9 cellular contexts compared by ENCODE assay signal in genomic region chr10:71840177-71840711, GRCh38. TPM values are rescaled to one million over a fixed set of nuclear protein-coding genes. Genes with fewer than 3 reads are reported as not detected.
DNase-seq lines count a peak whose midpoint lies in the region; ATAC-seq and TF ChIP-seq lines count a peak whose summit lies in the region.
"Had no signal": no experiment of that assay in that cellular context is flagged by ENCODE, and none has a peak within 500 bp of the region (broad histone marks: within the 10 kb centered on the region; RNA-seq: fewer than 3 reads in every experiment).

No MANE protein-coding gene starts in this region.

- H3K36me3 Mint-ChIP-seq in T-helper 2 cell treated with Interferon-gamma antibody and Interleukin-4, amounts not matched to agents 5 μg/mL and 100 μg/mL, for 36 hours (ENCODE audit: low read depth) = no peaks in the 10 kb centered on the region

- no peak for ATAC-seq in GM21723 (IDR thresholded peaks at IDR 0.05; ENCODE audit: unreplicated experiment)
- ATAC-seq: GM12878 had no signal

- H3K9ac ChIP-seq in HUES48 (ENCODE audit: low read depth, low read length) = no peak overlapping the region

- no peak overlapping the region for H3K27ac Mint-ChIP-seq in T-helper 2 cell treated with Interferon-gamma antibody and Interleukin-4, amounts not matched to agents 5 μg/mL and 100 μg/mL, for 36 hours

- peak overlapping the region; percentile 25 for H3K27ac ChIP-seq in HUES48 (ENCODE audit: low read depth, low read length)

- no peaks in the 10 kb centered on the region for H3K27me3 Mint-ChIP-seq in T-helper 2 cell treated with Interferon-gamma antibody and Interleukin-4, amounts not matched to agents 5 μg/mL and 100 μg/mL, for 36 hours (ENCODE audit: low read depth)

- no peaks in the 10 kb centered on the region for H3K27me3 ChIP-seq in HUES48 (ENCODE audit: control insufficient read depth, insufficient read depth, low read length)

- no peak overlapping the region for H3K4me3 Mint-ChIP-seq in T-helper 2 cell treated with Interferon-gamma antibody and Interleukin-4, amounts not matched to agents 5 μg/mL and 100 μg/mL, for 36 hours

- TF ChIP-seq CTCF in AG09319 (IDR thresholded peaks at IDR 0.05; ENCODE audit: low read depth, low read length) = no peak

- no peak overlapping the region for H3K4me3 ChIP-seq in HUES48 (ENCODE audit: low read depth, low read length)
- H3K4me3 ChIP-seq: GM12878 had no signal

- no peaks in the 10 kb centered on the region for H3K36me3 ChIP-seq in HUES48 (ENCODE audit: control insufficient read depth, insufficient read depth, low read length)

- H3K9me3 Mint-ChIP-seq in T-helper 2 cell treated with Interferon-gamma antibody and Interleukin-4, amounts not matched to agents 5 μg/mL and 100 μg/mL, for 36 hours = no peaks in the 10 kb centered on the region

- peaks cover 10% of the 10 kb centered on the region for H3K4me1 Mint-ChIP-seq in T-helper 2 cell treated with Interferon-gamma antibody and Interleukin-4, amounts not matched to agents 5 μg/mL and 100 μg/mL, for 36 hours (ENCODE audit: low read depth)

- DNase-seq in AG09319 (ENCODE audit: extremely low read depth, low read depth) (peak; percentile 91), SK-N-DZ (ENCODE audit: low spot score) (peak; percentile 94), fibroblast of peridontal ligament (ENCODE audit: extremely low read depth) (peak; percentile 96), non-pigmented ciliary epithelial cell (ENCODE audit: low read depth) (peak; percentile 89)
- DNase-seq in NK-92 treated with Interleukin-12 subunit alpha and Interleukin-12 subunit beta, amount 100 ng/mL, for 24 hours (lab: John Stamatoyannopoulos, UW) = no peak
- no peak for DNase-seq in T-helper 2 cell treated with Interferon-gamma antibody and Interleukin-4, amounts not matched to agents 5 μg/mL and 100 μg/mL, for 36 hours (ENCODE audit: low spot score)

- peaks cover 38% of the 10 kb centered on the region for H3K4me1 ChIP-seq in HUES48 (ENCODE audit: control insufficient read depth, insufficient read depth, low read length)

- no peaks in the 10 kb centered on the region for H3K9me3 ChIP-seq in HUES48 (ENCODE audit: control insufficient read depth, insufficient read depth, low read length)

RNA-seq across cellular contexts. Expression of gene PSAP, which starts 10.8 kb away (rescaled TPM):
- polyA plus RNA-seq in SK-N-DZ (2014; cell fraction: cytosol; rRNA removed) = 238 and 268 TPM in 2 replicates
- polyA plus RNA-seq in SK-N-DZ (2014; cell fraction: nucleus; rRNA removed) = 192 and 197 TPM in 2 replicates

Comparison
In these comparisons a context has a peak if more than half of its experiments do, and no peak if none do; other contexts are left out.
1. DNase-seq: peak in AG09319 (single experiment), SK-N-DZ (single experiment), fibroblast of peridontal ligament (single experiment) and non-pigmented ciliary epithelial cell (single experiment); none in NK-92 treated with Interleukin-12 subunit alpha and Interleukin-12 subunit beta, amount 100 ng/mL, for 24 hours (single experiment) and T-helper 2 cell treated with Interferon-gamma antibody and Interleukin-4, amounts not matched to agents 5 μg/mL and 100 μg/mL, for 36 hours (single experiment).